2 cellular contexts compared by ENCODE assay signal in the genomic region with DNA sequence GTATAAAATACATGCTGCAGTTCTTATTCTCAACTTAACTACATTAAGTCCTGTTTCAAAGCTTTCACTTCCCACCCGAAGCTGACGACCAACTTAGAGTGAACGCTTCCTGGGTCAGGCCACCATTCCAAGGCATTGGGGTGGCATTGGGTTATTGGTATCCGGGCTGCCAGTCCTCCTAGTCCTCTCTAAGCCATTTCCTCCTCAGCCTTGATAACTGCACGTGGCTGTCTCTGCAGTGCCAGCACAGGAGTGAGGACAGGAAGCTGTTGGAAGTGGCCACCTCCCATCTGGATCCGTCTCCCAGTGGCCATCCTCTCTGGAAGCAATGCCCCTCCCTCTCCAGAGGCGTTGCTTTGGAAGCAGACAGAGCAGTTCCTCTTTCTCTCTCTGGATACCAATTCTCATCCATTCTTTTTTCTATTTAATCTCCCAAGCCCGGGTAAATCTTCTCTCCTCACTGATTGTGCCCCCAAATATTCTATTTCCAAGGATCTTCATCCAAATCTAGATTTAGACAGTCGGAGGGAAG.
TF ChIP-seq lines count a peak whose summit lies in the region.

No MANE protein-coding gene starts in this region.

TF ChIP-seq in K562, 482 proteins besides CTCF, POLR2A, EP300 and RAD21 (continued from another document):
- TF ChIP-seq SPI1 (IDR thresholded peaks at IDR 0.05; ENCODE audit: borderline replicate concordance, low read depth, low read length), result 0 out of 2 replicates have a peak, but pooled peaks have one; percentile 31
- TF ChIP-seq, protein P1, sequence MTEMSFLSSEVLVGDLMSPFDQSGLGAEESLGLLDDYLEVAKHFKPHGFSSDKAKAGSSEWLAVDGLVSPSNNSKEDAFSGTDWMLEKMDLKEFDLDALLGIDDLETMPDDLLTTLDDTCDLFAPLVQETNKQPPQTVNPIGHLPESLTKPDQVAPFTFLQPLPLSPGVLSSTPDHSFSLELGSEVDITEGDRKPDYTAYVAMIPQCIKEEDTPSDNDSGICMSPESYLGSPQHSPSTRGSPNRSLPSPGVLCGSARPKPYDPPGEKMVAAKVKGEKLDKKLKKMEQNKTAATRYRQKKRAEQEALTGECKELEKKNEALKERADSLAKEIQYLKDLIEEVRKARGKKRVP (CRISPR knock-in tag; IDR thresholded peaks at IDR 0.05), result no peak

TF ChIP-seq in H1, 55 proteins besides CTCF, POLR2A, EP300 and RAD21 (continued from another document):
- TF ChIP-seq, protein P2, sequence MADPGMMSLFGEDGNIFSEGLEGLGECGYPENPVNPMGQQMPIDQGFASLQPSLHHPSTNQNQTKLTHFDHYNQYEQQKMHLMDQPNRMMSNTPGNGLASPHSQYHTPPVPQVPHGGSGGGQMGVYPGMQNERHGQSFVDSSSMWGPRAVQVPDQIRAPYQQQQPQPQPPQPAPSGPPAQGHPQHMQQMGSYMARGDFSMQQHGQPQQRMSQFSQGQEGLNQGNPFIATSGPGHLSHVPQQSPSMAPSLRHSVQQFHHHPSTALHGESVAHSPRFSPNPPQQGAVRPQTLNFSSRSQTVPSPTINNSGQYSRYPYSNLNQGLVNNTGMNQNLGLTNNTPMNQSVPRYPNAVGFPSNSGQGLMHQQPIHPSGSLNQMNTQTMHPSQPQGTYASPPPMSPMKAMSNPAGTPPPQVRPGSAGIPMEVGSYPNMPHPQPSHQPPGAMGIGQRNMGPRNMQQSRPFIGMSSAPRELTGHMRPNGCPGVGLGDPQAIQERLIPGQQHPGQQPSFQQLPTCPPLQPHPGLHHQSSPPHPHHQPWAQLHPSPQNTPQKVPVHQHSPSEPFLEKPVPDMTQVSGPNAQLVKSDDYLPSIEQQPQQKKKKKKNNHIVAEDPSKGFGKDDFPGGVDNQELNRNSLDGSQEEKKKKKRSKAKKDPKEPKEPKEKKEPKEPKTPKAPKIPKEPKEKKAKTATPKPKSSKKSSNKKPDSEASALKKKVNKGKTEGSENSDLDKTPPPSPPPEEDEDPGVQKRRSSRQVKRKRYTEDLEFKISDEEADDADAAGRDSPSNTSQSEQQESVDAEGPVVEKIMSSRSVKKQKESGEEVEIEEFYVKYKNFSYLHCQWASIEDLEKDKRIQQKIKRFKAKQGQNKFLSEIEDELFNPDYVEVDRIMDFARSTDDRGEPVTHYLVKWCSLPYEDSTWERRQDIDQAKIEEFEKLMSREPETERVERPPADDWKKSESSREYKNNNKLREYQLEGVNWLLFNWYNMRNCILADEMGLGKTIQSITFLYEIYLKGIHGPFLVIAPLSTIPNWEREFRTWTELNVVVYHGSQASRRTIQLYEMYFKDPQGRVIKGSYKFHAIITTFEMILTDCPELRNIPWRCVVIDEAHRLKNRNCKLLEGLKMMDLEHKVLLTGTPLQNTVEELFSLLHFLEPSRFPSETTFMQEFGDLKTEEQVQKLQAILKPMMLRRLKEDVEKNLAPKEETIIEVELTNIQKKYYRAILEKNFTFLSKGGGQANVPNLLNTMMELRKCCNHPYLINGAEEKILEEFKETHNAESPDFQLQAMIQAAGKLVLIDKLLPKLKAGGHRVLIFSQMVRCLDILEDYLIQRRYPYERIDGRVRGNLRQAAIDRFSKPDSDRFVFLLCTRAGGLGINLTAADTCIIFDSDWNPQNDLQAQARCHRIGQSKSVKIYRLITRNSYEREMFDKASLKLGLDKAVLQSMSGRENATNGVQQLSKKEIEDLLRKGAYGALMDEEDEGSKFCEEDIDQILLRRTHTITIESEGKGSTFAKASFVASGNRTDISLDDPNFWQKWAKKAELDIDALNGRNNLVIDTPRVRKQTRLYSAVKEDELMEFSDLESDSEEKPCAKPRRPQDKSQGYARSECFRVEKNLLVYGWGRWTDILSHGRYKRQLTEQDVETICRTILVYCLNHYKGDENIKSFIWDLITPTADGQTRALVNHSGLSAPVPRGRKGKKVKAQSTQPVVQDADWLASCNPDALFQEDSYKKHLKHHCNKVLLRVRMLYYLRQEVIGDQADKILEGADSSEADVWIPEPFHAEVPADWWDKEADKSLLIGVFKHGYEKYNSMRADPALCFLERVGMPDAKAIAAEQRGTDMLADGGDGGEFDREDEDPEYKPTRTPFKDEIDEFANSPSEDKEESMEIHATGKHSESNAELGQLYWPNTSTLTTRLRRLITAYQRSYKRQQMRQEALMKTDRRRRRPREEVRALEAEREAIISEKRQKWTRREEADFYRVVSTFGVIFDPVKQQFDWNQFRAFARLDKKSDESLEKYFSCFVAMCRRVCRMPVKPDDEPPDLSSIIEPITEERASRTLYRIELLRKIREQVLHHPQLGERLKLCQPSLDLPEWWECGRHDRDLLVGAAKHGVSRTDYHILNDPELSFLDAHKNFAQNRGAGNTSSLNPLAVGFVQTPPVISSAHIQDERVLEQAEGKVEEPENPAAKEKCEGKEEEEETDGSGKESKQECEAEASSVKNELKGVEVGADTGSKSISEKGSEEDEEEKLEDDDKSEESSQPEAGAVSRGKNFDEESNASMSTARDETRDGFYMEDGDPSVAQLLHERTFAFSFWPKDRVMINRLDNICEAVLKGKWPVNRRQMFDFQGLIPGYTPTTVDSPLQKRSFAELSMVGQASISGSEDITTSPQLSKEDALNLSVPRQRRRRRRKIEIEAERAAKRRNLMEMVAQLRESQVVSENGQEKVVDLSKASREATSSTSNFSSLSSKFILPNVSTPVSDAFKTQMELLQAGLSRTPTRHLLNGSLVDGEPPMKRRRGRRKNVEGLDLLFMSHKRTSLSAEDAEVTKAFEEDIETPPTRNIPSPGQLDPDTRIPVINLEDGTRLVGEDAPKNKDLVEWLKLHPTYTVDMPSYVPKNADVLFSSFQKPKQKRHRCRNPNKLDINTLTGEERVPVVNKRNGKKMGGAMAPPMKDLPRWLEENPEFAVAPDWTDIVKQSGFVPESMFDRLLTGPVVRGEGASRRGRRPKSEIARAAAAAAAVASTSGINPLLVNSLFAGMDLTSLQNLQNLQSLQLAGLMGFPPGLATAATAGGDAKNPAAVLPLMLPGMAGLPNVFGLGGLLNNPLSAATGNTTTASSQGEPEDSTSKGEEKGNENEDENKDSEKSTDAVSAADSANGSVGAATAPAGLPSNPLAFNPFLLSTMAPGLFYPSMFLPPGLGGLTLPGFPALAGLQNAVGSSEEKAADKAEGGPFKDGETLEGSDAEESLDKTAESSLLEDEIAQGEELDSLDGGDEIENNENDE (IDR thresholded peaks at IDR 0.05; ENCODE audit: insufficient replicate concordance, low read length), result no peak
- TF ChIP-seq SP4 (IDR thresholded peaks at IDR 0.05; ENCODE audit: low read length) (no peak), CEBPB (IDR thresholded peaks at IDR 0.05; ENCODE audit: low read depth, low read length) (no peak)
